ENCODE assay signal across 2 cellular contexts in the genomic region with DNA sequence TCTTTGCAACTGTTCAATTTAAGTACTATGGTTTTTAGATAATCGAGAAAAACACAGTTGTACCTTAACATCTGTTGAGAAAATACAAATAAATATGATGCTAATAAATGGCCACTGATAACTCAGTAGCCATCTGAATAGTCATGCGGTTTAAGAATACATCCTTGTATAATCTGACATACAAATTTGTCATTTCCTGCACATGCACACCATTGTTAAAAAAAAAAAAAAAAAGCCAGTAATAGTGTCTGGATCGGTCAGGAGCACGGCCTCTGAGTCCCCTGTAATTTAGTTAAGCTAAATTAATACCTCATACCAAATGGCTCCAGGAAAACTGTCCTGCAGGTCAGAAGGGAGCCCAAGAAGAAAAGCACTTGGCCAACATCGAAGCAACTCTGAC.
TF ChIP-seq lines count a peak whose summit lies in the region.

No MANE protein-coding gene starts in this region.

TF ChIP-seq in SK-N-SH, 30 proteins besides CTCF, POLR2A, EP300 and RAD21:
- no peak for TF ChIP-seq ELF1 (IDR thresholded peaks at IDR 0.05)
- TF ChIP-seq, protein P1, sequence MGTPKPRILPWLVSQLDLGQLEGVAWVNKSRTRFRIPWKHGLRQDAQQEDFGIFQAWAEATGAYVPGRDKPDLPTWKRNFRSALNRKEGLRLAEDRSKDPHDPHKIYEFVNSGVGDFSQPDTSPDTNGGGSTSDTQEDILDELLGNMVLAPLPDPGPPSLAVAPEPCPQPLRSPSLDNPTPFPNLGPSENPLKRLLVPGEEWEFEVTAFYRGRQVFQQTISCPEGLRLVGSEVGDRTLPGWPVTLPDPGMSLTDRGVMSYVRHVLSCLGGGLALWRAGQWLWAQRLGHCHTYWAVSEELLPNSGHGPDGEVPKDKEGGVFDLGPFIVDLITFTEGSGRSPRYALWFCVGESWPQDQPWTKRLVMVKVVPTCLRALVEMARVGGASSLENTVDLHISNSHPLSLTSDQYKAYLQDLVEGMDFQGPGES (IDR thresholded peaks at IDR 0.05; ENCODE audit: low read depth, low read length) = no peak
- TF ChIP-seq, protein P2, sequence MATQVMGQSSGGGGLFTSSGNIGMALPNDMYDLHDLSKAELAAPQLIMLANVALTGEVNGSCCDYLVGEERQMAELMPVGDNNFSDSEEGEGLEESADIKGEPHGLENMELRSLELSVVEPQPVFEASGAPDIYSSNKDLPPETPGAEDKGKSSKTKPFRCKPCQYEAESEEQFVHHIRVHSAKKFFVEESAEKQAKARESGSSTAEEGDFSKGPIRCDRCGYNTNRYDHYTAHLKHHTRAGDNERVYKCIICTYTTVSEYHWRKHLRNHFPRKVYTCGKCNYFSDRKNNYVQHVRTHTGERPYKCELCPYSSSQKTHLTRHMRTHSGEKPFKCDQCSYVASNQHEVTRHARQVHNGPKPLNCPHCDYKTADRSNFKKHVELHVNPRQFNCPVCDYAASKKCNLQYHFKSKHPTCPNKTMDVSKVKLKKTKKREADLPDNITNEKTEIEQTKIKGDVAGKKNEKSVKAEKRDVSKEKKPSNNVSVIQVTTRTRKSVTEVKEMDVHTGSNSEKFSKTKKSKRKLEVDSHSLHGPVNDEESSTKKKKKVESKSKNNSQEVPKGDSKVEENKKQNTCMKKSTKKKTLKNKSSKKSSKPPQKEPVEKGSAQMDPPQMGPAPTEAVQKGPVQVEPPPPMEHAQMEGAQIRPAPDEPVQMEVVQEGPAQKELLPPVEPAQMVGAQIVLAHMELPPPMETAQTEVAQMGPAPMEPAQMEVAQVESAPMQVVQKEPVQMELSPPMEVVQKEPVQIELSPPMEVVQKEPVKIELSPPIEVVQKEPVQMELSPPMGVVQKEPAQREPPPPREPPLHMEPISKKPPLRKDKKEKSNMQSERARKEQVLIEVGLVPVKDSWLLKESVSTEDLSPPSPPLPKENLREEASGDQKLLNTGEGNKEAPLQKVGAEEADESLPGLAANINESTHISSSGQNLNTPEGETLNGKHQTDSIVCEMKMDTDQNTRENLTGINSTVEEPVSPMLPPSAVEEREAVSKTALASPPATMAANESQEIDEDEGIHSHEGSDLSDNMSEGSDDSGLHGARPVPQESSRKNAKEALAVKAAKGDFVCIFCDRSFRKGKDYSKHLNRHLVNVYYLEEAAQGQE (IDR thresholded peaks at IDR 0.05; ENCODE audit: low read depth, low read length) = no peak
- no peak for TF ChIP-seq YY1 (IDR thresholded peaks at IDR 0.05; ENCODE audit: low read depth)
- no peak for TF ChIP-seq POLR2AphosphoS5 (IDR thresholded peaks at IDR 0.05; ENCODE audit: low read depth, low read length)
- no peak for TF ChIP-seq JUND (IDR thresholded peaks at IDR 0.05)
- no peak for TF ChIP-seq GABPA (IDR thresholded peaks at IDR 0.05; ENCODE audit: low read depth)
- TF ChIP-seq, protein P3, sequence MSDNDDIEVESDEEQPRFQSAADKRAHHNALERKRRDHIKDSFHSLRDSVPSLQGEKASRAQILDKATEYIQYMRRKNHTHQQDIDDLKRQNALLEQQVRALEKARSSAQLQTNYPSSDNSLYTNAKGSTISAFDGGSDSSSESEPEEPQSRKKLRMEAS (IDR thresholded peaks at IDR 0.05; ENCODE audit: low read depth) = no peak

TF ChIP-seq in SK-N-SH treated with all-trans-retinoic acid at 6 μM for 48 hours, 23 proteins besides CTCF, POLR2A, EP300 and RAD21:
- TF ChIP-seq ISL1 (CRISPR knock-in tag; IDR thresholded peaks at IDR 0.05) (no peak), PPARA (CRISPR knock-in tag; IDR thresholded peaks at IDR 0.05; ENCODE audit: borderline replicate concordance) (no peak), CSRNP3 (CRISPR knock-in tag; IDR thresholded peaks at IDR 0.05) (no peak), ZNF8 (CRISPR knock-in tag; IDR thresholded peaks at IDR 0.05) (no peak), SNAI2 (CRISPR knock-in tag; IDR thresholded peaks at IDR 0.05) (no peak), RARB (CRISPR knock-in tag; IDR thresholded peaks at IDR 0.05) (no peak), PATZ1 (CRISPR knock-in tag; IDR thresholded peaks at IDR 0.05; ENCODE audit: borderline replicate concordance) (no peak), ZC3H10 (CRISPR knock-in tag; IDR thresholded peaks at IDR 0.05) (no peak), TSHZ2 (CRISPR knock-in tag; IDR thresholded peaks at IDR 0.05) (no peak), POU6F1 (CRISPR knock-in tag; IDR thresholded peaks at IDR 0.05; ENCODE audit: borderline replicate concordance, low read depth) (no peak)
